In the genomic region with DNA sequence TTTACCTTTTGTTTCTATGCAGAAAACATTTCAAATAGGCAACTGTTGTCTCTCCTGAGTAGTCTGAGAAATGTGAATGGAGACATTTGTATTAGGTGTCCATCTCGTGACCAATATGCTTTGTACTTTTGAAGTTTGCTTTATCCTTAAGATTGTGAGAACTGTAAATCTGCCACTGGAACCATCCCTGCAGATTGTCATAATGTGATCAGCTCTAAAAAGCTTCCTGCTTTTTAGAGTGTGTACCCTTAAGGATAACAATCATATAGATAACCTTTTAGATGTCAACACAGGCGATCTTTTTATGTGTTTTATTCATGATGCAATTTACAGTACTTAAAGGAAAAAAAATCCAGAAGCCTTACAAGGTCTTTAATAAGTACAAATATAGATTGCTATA, we compare ENCODE assay signal across 2 cellular contexts.
TF ChIP-seq lines count a peak whose summit lies in the region.

No MANE protein-coding gene starts in this region.

TF ChIP-seq in GM23338, 12 proteins besides CTCF, POLR2A, EP300 and RAD21 (continued from another document and continues in another):
- TF ChIP-seq, protein P1, sequence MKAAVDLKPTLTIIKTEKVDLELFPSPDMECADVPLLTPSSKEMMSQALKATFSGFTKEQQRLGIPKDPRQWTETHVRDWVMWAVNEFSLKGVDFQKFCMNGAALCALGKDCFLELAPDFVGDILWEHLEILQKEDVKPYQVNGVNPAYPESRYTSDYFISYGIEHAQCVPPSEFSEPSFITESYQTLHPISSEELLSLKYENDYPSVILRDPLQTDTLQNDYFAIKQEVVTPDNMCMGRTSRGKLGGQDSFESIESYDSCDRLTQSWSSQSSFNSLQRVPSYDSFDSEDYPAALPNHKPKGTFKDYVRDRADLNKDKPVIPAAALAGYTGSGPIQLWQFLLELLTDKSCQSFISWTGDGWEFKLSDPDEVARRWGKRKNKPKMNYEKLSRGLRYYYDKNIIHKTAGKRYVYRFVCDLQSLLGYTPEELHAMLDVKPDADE (IDR thresholded peaks at IDR 0.05) = no peak
- no peak for TF ChIP-seq ZNF331 (CRISPR knock-in tag; IDR thresholded peaks at IDR 0.05; ENCODE audit: low read depth)
- no peak for TF ChIP-seq EZH2phosphoT487 (IDR thresholded peaks at IDR 0.05; ENCODE audit: unreplicated experiment)
- TF ChIP-seq JUNB (IDR thresholded peaks at IDR 0.05; ENCODE audit: unreplicated experiment) = no peak
- no peak for TF ChIP-seq CREB1 (CRISPR knock-in tag; IDR thresholded peaks at IDR 0.05; ENCODE audit: low read depth)
- TF ChIP-seq, protein P2, sequence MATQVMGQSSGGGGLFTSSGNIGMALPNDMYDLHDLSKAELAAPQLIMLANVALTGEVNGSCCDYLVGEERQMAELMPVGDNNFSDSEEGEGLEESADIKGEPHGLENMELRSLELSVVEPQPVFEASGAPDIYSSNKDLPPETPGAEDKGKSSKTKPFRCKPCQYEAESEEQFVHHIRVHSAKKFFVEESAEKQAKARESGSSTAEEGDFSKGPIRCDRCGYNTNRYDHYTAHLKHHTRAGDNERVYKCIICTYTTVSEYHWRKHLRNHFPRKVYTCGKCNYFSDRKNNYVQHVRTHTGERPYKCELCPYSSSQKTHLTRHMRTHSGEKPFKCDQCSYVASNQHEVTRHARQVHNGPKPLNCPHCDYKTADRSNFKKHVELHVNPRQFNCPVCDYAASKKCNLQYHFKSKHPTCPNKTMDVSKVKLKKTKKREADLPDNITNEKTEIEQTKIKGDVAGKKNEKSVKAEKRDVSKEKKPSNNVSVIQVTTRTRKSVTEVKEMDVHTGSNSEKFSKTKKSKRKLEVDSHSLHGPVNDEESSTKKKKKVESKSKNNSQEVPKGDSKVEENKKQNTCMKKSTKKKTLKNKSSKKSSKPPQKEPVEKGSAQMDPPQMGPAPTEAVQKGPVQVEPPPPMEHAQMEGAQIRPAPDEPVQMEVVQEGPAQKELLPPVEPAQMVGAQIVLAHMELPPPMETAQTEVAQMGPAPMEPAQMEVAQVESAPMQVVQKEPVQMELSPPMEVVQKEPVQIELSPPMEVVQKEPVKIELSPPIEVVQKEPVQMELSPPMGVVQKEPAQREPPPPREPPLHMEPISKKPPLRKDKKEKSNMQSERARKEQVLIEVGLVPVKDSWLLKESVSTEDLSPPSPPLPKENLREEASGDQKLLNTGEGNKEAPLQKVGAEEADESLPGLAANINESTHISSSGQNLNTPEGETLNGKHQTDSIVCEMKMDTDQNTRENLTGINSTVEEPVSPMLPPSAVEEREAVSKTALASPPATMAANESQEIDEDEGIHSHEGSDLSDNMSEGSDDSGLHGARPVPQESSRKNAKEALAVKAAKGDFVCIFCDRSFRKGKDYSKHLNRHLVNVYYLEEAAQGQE (IDR thresholded peaks at IDR 0.05; ENCODE audit: unreplicated experiment) = no peak
- TF ChIP-seq, protein P3, sequence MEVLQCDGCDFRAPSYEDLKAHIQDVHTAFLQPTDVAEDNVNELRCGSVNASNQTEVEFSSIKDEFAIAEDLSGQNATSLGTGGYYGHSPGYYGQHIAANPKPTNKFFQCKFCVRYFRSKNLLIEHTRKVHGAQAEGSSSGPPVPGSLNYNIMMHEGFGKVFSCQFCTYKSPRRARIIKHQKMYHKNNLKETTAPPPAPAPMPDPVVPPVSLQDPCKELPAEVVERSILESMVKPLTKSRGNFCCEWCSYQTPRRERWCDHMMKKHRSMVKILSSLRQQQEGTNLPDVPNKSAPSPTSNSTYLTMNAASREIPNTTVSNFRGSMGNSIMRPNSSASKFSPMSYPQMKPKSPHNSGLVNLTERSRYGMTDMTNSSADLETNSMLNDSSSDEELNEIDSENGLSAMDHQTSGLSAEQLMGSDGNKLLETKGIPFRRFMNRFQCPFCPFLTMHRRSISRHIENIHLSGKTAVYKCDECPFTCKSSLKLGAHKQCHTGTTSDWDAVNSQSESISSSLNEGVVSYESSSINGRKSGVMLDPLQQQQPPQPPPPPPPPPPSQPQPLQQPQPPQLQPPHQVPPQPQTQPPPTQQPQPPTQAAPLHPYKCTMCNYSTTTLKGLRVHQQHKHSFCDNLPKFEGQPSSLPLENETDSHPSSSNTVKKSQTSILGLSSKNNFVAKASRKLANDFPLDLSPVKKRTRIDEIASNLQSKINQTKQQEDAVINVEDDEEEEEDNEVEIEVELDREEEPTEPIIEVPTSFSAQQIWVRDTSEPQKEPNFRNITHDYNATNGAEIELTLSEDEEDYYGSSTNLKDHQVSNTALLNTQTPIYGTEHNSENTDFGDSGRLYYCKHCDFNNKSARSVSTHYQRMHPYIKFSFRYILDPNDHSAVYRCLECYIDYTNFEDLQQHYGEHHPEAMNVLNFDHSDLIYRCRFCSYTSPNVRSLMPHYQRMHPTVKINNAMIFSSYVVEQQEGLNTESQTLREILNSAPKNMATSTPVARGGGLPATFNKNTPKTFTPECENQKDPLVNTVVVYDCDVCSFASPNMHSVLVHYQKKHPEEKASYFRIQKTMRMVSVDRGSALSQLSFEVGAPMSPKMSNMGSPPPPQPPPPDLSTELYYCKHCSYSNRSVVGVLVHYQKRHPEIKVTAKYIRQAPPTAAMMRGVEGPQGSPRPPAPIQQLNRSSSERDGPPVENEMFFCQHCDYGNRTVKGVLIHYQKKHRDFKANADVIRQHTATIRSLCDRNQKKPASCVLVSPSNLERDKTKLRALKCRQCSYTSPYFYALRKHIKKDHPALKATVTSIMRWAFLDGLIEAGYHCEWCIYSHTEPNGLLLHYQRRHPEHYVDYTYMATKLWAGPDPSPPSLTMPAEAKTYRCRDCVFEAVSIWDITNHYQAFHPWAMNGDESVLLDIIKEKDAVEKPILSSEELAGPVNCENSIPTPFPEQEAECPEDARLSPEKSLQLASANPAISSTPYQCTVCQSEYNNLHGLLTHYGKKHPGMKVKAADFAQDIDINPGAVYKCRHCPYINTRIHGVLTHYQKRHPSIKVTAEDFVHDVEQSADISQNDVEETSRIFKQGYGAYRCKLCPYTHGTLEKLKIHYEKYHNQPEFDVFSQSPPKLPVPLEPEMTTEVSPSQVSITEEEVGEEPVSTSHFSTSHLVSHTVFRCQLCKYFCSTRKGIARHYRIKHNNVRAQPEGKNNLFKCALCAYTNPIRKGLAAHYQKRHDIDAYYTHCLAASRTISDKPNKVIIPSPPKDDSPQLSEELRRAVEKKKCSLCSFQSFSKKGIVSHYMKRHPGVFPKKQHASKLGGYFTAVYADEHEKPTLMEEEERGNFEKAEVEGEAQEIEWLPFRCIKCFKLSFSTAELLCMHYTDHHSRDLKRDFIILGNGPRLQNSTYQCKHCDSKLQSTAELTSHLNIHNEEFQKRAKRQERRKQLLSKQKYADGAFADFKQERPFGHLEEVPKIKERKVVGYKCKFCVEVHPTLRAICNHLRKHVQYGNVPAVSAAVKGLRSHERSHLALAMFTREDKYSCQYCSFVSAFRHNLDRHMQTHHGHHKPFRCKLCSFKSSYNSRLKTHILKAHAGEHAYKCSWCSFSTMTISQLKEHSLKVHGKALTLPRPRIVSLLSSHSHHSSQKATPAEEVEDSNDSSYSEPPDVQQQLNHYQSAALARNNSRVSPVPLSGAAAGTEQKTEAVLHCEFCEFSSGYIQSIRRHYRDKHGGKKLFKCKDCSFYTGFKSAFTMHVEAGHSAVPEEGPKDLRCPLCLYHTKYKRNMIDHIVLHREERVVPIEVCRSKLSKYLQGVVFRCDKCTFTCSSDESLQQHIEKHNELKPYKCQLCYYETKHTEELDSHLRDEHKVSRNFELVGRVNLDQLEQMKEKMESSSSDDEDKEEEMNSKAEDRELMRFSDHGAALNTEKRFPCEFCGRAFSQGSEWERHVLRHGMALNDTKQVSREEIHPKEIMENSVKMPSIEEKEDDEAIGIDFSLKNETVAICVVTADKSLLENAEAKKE (CRISPR knock-in tag; IDR thresholded peaks at IDR 0.05) = no peak
- TF ChIP-seq POLR2AphosphoS5 (IDR thresholded peaks at IDR 0.05; ENCODE audit: low read depth) = no peak
- no peak for TF ChIP-seq NANOG (IDR thresholded peaks at IDR 0.05; ENCODE audit: borderline replicate concordance)
- TF ChIP-seq STAT1 (IDR thresholded peaks at IDR 0.05; ENCODE audit: unreplicated experiment) = no peak

TF ChIP-seq in SK-N-SH, 30 proteins besides CTCF, POLR2A, EP300 and RAD21 (continued from another document and continues in another):
- TF ChIP-seq FOXM1 (IDR thresholded peaks at IDR 0.05; ENCODE audit: low read depth) = no peak
- TF ChIP-seq, protein P4, sequence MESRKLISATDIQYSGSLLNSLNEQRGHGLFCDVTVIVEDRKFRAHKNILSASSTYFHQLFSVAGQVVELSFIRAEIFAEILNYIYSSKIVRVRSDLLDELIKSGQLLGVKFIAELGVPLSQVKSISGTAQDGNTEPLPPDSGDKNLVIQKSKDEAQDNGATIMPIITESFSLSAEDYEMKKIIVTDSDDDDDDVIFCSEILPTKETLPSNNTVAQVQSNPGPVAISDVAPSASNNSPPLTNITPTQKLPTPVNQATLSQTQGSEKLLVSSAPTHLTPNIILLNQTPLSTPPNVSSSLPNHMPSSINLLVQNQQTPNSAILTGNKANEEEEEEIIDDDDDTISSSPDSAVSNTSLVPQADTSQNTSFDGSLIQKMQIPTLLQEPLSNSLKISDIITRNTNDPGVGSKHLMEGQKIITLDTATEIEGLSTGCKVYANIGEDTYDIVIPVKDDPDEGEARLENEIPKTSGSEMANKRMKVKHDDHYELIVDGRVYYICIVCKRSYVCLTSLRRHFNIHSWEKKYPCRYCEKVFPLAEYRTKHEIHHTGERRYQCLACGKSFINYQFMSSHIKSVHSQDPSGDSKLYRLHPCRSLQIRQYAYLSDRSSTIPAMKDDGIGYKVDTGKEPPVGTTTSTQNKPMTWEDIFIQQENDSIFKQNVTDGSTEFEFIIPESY (IDR thresholded peaks at IDR 0.05; ENCODE audit: borderline replicate concordance, low read depth) = no peak
- TF ChIP-seq, protein P5, sequence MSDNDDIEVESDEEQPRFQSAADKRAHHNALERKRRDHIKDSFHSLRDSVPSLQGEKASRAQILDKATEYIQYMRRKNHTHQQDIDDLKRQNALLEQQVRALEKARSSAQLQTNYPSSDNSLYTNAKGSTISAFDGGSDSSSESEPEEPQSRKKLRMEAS (IDR thresholded peaks at IDR 0.05; ENCODE audit: low read depth) = no peak
- TF ChIP-seq, protein P6, sequence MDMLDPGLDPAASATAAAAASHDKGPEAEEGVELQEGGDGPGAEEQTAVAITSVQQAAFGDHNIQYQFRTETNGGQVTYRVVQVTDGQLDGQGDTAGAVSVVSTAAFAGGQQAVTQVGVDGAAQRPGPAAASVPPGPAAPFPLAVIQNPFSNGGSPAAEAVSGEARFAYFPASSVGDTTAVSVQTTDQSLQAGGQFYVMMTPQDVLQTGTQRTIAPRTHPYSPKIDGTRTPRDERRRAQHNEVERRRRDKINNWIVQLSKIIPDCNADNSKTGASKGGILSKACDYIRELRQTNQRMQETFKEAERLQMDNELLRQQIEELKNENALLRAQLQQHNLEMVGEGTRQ (IDR thresholded peaks at IDR 0.05; ENCODE audit: borderline replicate concordance, low read depth, low read length) = no peak
- peak; percentile 88; the same call in 1 of the 2 replicates for TF ChIP-seq RCOR1 (IDR thresholded peaks at IDR 0.05; ENCODE audit: low read length)
- no peak for TF ChIP-seq GABPA (IDR thresholded peaks at IDR 0.05; ENCODE audit: low read depth)
- peak; percentile 32; the same call in 1 of the 2 replicates for TF ChIP-seq POLR2AphosphoS5 (IDR thresholded peaks at IDR 0.05; ENCODE audit: low read depth, low read length)
- TF ChIP-seq TCF12 (IDR thresholded peaks at IDR 0.05) = peak; percentile 44; the same call in 1 of the 2 replicates
- TF ChIP-seq EZH2phosphoT487 (IDR thresholded peaks at IDR 0.05; ENCODE audit: borderline replicate concordance, low read depth) = no peak
- TF ChIP-seq SIN3A (IDR thresholded peaks at IDR 0.05; ENCODE audit: borderline replicate concordance, low read depth, low read length) = no peak
- TF ChIP-seq, protein P7, sequence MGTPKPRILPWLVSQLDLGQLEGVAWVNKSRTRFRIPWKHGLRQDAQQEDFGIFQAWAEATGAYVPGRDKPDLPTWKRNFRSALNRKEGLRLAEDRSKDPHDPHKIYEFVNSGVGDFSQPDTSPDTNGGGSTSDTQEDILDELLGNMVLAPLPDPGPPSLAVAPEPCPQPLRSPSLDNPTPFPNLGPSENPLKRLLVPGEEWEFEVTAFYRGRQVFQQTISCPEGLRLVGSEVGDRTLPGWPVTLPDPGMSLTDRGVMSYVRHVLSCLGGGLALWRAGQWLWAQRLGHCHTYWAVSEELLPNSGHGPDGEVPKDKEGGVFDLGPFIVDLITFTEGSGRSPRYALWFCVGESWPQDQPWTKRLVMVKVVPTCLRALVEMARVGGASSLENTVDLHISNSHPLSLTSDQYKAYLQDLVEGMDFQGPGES (IDR thresholded peaks at IDR 0.05; ENCODE audit: low read depth, low read length) = no peak
- TF ChIP-seq CHD2 (IDR thresholded peaks at IDR 0.05; ENCODE audit: low read length, partially characterized antibody) = peak; percentile 67
- no peak; the same call in 1 of the 2 replicates for TF ChIP-seq RFX5 (IDR thresholded peaks at IDR 0.05; ENCODE audit: low read length)
- no peak for TF ChIP-seq JUND (IDR thresholded peaks at IDR 0.05)
- TF ChIP-seq TAF1 (IDR thresholded peaks at IDR 0.05; ENCODE audit: borderline replicate concordance, low read depth, low read length) = no peak
- TF ChIP-seq TEAD4 (IDR thresholded peaks at IDR 0.05; ENCODE audit: borderline replicate concordance, insufficient read depth) = peak; percentile 39; the same call in 1 of the 2 replicates
- TF ChIP-seq FOSL2 (IDR thresholded peaks at IDR 0.05; ENCODE audit: borderline replicate concordance, low read depth) = no peak
- TF ChIP-seq YY1 (IDR thresholded peaks at IDR 0.05; ENCODE audit: low read depth) = no peak
- TF ChIP-seq RXRA (IDR thresholded peaks at IDR 0.05; ENCODE audit: borderline replicate concordance, low read depth) = no peak
- TF ChIP-seq NRF1 (IDR thresholded peaks at IDR 0.05; ENCODE audit: low read depth, low read length) = no peak
- no peak for TF ChIP-seq ELF1 (IDR thresholded peaks at IDR 0.05)
- TF ChIP-seq MEF2A (IDR thresholded peaks at IDR 0.05; ENCODE audit: borderline replicate concordance, low read depth) = no peak
- peak; percentile 84 for TF ChIP-seq FOXJ3 (CRISPR knock-in tag; IDR thresholded peaks at IDR 0.05)
- TF ChIP-seq, protein P8, sequence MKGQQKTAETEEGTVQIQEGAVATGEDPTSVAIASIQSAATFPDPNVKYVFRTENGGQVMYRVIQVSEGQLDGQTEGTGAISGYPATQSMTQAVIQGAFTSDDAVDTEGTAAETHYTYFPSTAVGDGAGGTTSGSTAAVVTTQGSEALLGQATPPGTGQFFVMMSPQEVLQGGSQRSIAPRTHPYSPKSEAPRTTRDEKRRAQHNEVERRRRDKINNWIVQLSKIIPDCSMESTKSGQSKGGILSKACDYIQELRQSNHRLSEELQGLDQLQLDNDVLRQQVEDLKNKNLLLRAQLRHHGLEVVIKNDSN (IDR thresholded peaks at IDR 0.05; ENCODE audit: borderline replicate concordance, low read depth) = no peak
